11 cellular contexts compared by ENCODE assay signal in genomic region chr15:95018888-95019545, GRCh38.
A peak's percentile ranks its signal among the peaks of the same experiment; 100 is the strongest.
DNase-seq lines count a peak whose midpoint lies in the region; ATAC-seq, FAIRE-seq and TF ChIP-seq lines count a peak whose summit lies in the region.
"Had no signal": no experiment of that assay in that cellular context is flagged by ENCODE, and none has a peak within 500 bp of the region (broad histone marks: within the 10 kb centered on the region; RNA-seq: fewer than 3 reads in every experiment).

No MANE protein-coding gene starts in this region.

- DNase-seq in A172 (ENCODE audit: low spot score): peak; percentile 89
- peak; percentile 27 for DNase-seq in LoVo (ENCODE audit: low spot score)
- peak; percentile 75 for DNase-seq in fibroblast of mammary gland (ENCODE audit: low read depth)
- DNase-seq in kidney: no peak
- no peak for DNase-seq in posterior cingulate gyrus
- DNase-seq in GOT3 (lab: John Stamatoyannopoulos, UW): no peak
- DNase-seq: CD4-positive, alpha-beta memory T cell; NCI-H524 treated with DMSO at 0.1 percent for 48 hours; pancreas had no signal

- no peaks in the 10 kb centered on the region for H3K9me3 ChIP-seq in kidney (ENCODE audit: control insufficient read depth in 1 of 2, low read length in 2 of 2)
- H3K9me3 ChIP-seq: pancreas had no signal

- TF ChIP-seq CTCF in fibroblast of mammary gland (conservative IDR thresholded peaks at IDR 0.05; ENCODE audit: control insufficient read depth, insufficient read depth, low read depth, low read length): no peak
- no peak for TF ChIP-seq CTCF in kidney (IDR thresholded peaks at IDR 0.05; ENCODE audit: borderline replicate concordance, extremely low read depth, insufficient read depth)

- FAIRE-seq in kidney (lab: Jason Lieb, UNC): no peak
- FAIRE-seq: pancreas had no signal

- H3K9ac ChIP-seq in kidney (ENCODE audit: low read length in 2 of 2): no peak overlapping the region

- no peaks in the 10 kb centered on the region for H3K4me1 ChIP-seq in kidney (ENCODE audit: control insufficient read depth in 1 of 2, insufficient read depth in 1 of 2, low read depth in 1 of 2, low read length in 2 of 2)

- intact Hi-C loops in kidney (cut with DNase I): no loop called here
- intact Hi-C loops in posterior cingulate gyrus (cut with DNase I): no loop called here

- no peak overlapping the region for H3K4me3 ChIP-seq in fibroblast of mammary gland (ENCODE audit: control insufficient read depth, low read depth, low read length)
- H3K4me3 ChIP-seq in kidney (ENCODE audit: low read length in 2 of 2): no peak overlapping the region
- H3K4me3 ChIP-seq: pancreas had no signal

- H3K27ac ChIP-seq in kidney (ENCODE audit: low read depth in 2 of 2, low read length in 2 of 2): no peak overlapping the region
- H3K27ac ChIP-seq: pancreas had no signal

- ATAC-seq in GM21390 (IDR thresholded peaks at IDR 0.05; ENCODE audit: unreplicated experiment): peak; percentile 80
- no peak for ATAC-seq in GM19467 (IDR thresholded peaks at IDR 0.05; ENCODE audit: unreplicated experiment)

- no peaks in the 10 kb centered on the region for H3K36me3 ChIP-seq in kidney (ENCODE audit: control insufficient read depth in 1 of 2, insufficient read depth in 2 of 2, low read length in 2 of 2)
- H3K36me3 ChIP-seq: pancreas had no signal

Comparison
In these comparisons a context has a peak if more than half of its experiments do, and no peak if none do; other contexts are left out.
1. DNase-seq: peak in A172 (single experiment), LoVo (single experiment) and fibroblast of mammary gland (single experiment); none in kidney (single experiment), posterior cingulate gyrus (0 of 10) and GOT3 (single experiment).